Comparison of ENCODE assay signal across 14 cellular contexts in genomic region chr7:70032673-70033072, GRCh38.
"Had no signal": no experiment of that assay in that cellular context is flagged by ENCODE, and none has a peak within 500 bp of the region (broad histone marks: within the 10 kb centered on the region; RNA-seq: fewer than 3 reads in every experiment).

No MANE protein-coding gene starts in this region.

- H3K36me3 ChIP-seq: cardiac muscle cell, esophagus muscularis mucosa, thyroid gland had no signal

- H3K27ac ChIP-seq: cardiac muscle cell, esophagus muscularis mucosa, thyroid gland had no signal

- H3K9me3 ChIP-seq: esophagus muscularis mucosa, thyroid gland had no signal

- H3K4me3 ChIP-seq: cardiac muscle cell, esophagus muscularis mucosa, smooth muscle cell, thyroid gland had no signal

- H3K27me3 ChIP-seq: cardiac muscle cell, esophagus muscularis mucosa, thyroid gland had no signal

- ATAC-seq: activated T-helper 17 cell treated with anti-CD3 and anti-CD28 coated beads, Interleukin-2, amount 50 U/mL, for 72 hours; left colon; right cardiac atrium; stimulated activated effector memory CD8-positive, alpha-beta T cell treated with anti-CD3 and anti-CD28 coated beads, Interleukin-12 subunit alpha, Interleukin-12 subunit beta, amount 100 ng/mL, for 72 hours had no signal

- DNase-seq: activated B cell treated with CpG ODN at 0.5 μM for 24 hours; activated CD4-positive, alpha-beta T cell treated with anti-CD3 and anti-CD28 coated beads, Interleukin-2, amount 10 ng/mL, durations not matched to agents 7 days and 5 days; activated naive CD4-positive, alpha-beta T cell treated with anti-CD3 and anti-CD28 coated beads, Interleukin-2, amount 10 ng/mL, durations not matched to agents 7 days and 5 days; activated T-cell treated with anti-CD3 and anti-CD28 coated beads for 4 hours; left colon; naive thymus-derived CD4-positive, alpha-beta T cell; posterior cingulate gyrus; right cardiac atrium; thyroid gland had no signal
